Comparison of ENCODE assay signal across 1 cellular context in genomic region chr11:117356126-117356761, GRCh38.
TF ChIP-seq lines count a peak whose summit lies in the region.

No MANE protein-coding gene starts in this region.

TF ChIP-seq in GM23338, 12 proteins besides CTCF, POLR2A, EP300 and RAD21:
- TF ChIP-seq POLR2AphosphoS5 (IDR thresholded peaks at IDR 0.05; ENCODE audit: low read depth): no peak
- TF ChIP-seq CREB1 (CRISPR knock-in tag; IDR thresholded peaks at IDR 0.05; ENCODE audit: low read depth): no peak
- TF ChIP-seq ZNF114 (CRISPR knock-in tag; IDR thresholded peaks at IDR 0.05): no peak
- TF ChIP-seq NANOG (IDR thresholded peaks at IDR 0.05; ENCODE audit: borderline replicate concordance): no peak
- TF ChIP-seq STAT1 (IDR thresholded peaks at IDR 0.05; ENCODE audit: unreplicated experiment): no peak
- no peak for TF ChIP-seq ZNF331 (CRISPR knock-in tag; IDR thresholded peaks at IDR 0.05; ENCODE audit: low read depth)
- TF ChIP-seq, protein P1, sequence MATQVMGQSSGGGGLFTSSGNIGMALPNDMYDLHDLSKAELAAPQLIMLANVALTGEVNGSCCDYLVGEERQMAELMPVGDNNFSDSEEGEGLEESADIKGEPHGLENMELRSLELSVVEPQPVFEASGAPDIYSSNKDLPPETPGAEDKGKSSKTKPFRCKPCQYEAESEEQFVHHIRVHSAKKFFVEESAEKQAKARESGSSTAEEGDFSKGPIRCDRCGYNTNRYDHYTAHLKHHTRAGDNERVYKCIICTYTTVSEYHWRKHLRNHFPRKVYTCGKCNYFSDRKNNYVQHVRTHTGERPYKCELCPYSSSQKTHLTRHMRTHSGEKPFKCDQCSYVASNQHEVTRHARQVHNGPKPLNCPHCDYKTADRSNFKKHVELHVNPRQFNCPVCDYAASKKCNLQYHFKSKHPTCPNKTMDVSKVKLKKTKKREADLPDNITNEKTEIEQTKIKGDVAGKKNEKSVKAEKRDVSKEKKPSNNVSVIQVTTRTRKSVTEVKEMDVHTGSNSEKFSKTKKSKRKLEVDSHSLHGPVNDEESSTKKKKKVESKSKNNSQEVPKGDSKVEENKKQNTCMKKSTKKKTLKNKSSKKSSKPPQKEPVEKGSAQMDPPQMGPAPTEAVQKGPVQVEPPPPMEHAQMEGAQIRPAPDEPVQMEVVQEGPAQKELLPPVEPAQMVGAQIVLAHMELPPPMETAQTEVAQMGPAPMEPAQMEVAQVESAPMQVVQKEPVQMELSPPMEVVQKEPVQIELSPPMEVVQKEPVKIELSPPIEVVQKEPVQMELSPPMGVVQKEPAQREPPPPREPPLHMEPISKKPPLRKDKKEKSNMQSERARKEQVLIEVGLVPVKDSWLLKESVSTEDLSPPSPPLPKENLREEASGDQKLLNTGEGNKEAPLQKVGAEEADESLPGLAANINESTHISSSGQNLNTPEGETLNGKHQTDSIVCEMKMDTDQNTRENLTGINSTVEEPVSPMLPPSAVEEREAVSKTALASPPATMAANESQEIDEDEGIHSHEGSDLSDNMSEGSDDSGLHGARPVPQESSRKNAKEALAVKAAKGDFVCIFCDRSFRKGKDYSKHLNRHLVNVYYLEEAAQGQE (IDR thresholded peaks at IDR 0.05; ENCODE audit: unreplicated experiment): no peak
- TF ChIP-seq, protein P2, sequence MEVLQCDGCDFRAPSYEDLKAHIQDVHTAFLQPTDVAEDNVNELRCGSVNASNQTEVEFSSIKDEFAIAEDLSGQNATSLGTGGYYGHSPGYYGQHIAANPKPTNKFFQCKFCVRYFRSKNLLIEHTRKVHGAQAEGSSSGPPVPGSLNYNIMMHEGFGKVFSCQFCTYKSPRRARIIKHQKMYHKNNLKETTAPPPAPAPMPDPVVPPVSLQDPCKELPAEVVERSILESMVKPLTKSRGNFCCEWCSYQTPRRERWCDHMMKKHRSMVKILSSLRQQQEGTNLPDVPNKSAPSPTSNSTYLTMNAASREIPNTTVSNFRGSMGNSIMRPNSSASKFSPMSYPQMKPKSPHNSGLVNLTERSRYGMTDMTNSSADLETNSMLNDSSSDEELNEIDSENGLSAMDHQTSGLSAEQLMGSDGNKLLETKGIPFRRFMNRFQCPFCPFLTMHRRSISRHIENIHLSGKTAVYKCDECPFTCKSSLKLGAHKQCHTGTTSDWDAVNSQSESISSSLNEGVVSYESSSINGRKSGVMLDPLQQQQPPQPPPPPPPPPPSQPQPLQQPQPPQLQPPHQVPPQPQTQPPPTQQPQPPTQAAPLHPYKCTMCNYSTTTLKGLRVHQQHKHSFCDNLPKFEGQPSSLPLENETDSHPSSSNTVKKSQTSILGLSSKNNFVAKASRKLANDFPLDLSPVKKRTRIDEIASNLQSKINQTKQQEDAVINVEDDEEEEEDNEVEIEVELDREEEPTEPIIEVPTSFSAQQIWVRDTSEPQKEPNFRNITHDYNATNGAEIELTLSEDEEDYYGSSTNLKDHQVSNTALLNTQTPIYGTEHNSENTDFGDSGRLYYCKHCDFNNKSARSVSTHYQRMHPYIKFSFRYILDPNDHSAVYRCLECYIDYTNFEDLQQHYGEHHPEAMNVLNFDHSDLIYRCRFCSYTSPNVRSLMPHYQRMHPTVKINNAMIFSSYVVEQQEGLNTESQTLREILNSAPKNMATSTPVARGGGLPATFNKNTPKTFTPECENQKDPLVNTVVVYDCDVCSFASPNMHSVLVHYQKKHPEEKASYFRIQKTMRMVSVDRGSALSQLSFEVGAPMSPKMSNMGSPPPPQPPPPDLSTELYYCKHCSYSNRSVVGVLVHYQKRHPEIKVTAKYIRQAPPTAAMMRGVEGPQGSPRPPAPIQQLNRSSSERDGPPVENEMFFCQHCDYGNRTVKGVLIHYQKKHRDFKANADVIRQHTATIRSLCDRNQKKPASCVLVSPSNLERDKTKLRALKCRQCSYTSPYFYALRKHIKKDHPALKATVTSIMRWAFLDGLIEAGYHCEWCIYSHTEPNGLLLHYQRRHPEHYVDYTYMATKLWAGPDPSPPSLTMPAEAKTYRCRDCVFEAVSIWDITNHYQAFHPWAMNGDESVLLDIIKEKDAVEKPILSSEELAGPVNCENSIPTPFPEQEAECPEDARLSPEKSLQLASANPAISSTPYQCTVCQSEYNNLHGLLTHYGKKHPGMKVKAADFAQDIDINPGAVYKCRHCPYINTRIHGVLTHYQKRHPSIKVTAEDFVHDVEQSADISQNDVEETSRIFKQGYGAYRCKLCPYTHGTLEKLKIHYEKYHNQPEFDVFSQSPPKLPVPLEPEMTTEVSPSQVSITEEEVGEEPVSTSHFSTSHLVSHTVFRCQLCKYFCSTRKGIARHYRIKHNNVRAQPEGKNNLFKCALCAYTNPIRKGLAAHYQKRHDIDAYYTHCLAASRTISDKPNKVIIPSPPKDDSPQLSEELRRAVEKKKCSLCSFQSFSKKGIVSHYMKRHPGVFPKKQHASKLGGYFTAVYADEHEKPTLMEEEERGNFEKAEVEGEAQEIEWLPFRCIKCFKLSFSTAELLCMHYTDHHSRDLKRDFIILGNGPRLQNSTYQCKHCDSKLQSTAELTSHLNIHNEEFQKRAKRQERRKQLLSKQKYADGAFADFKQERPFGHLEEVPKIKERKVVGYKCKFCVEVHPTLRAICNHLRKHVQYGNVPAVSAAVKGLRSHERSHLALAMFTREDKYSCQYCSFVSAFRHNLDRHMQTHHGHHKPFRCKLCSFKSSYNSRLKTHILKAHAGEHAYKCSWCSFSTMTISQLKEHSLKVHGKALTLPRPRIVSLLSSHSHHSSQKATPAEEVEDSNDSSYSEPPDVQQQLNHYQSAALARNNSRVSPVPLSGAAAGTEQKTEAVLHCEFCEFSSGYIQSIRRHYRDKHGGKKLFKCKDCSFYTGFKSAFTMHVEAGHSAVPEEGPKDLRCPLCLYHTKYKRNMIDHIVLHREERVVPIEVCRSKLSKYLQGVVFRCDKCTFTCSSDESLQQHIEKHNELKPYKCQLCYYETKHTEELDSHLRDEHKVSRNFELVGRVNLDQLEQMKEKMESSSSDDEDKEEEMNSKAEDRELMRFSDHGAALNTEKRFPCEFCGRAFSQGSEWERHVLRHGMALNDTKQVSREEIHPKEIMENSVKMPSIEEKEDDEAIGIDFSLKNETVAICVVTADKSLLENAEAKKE (CRISPR knock-in tag; IDR thresholded peaks at IDR 0.05): no peak
- TF ChIP-seq EZH2phosphoT487 (IDR thresholded peaks at IDR 0.05; ENCODE audit: unreplicated experiment): no peak
- no peak for TF ChIP-seq JUNB (IDR thresholded peaks at IDR 0.05; ENCODE audit: unreplicated experiment)
- TF ChIP-seq EZH2 (IDR thresholded peaks at IDR 0.05; ENCODE audit: low read depth, unreplicated experiment): no peak
- TF ChIP-seq, protein P3, sequence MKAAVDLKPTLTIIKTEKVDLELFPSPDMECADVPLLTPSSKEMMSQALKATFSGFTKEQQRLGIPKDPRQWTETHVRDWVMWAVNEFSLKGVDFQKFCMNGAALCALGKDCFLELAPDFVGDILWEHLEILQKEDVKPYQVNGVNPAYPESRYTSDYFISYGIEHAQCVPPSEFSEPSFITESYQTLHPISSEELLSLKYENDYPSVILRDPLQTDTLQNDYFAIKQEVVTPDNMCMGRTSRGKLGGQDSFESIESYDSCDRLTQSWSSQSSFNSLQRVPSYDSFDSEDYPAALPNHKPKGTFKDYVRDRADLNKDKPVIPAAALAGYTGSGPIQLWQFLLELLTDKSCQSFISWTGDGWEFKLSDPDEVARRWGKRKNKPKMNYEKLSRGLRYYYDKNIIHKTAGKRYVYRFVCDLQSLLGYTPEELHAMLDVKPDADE (IDR thresholded peaks at IDR 0.05): no peak
